In the genomic region with DNA sequence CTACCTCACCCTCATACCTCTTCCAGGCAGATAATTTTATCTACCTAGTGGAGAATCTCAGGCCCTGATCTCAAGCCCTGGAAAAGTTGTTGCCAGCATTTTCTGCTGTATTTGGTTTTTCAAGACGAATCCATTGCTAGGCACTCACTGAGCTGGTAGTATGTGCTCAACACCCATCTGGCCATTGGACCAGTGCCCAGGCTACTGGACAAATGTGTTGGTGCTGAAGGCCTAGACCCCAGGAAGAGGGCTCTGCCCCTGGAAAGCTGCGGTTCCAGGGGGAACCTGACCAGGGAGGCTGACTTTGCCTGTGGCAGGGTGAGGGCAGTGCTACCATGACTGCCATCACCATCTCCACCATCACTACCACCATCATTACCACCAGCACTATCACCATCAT, we compare ENCODE assay signal across 19 cellular contexts.
"Had no signal": no experiment of that assay in that cellular context is flagged by ENCODE, and none has a peak within 500 bp of the region (broad histone marks: within the 10 kb centered on the region; RNA-seq: fewer than 3 reads in every experiment).

No MANE protein-coding gene starts in this region.

- H3K9me3 Mint-ChIP-seq: neural progenitor cell; stimulated activated naive CD8-positive, alpha-beta T cell treated with anti-CD3 and anti-CD28 coated beads, Interleukin-15, Interleukin-2, amounts not matched to agents 100 ng/mL and 50 ng/mL, for 24 hours had no signal

- H3K4me1 Mint-ChIP-seq: naive thymus-derived CD8-positive, alpha-beta T cell had no signal

- H3K4me3 ChIP-seq: coronary artery, heart left ventricle, neural progenitor cell, pancreas, smooth muscle cell, thoracic aorta had no signal

- H3K36me3 Mint-ChIP-seq: naive thymus-derived CD8-positive, alpha-beta T cell; neural progenitor cell; stimulated activated effector memory CD8-positive, alpha-beta T cell treated with anti-CD3 and anti-CD28 coated beads, Interleukin-12 subunit alpha, Interleukin-12 subunit beta, amount 100 ng/mL, for 72 hours had no signal

- H2AFZ ChIP-seq: neural progenitor cell had no signal

- H3K4me2 ChIP-seq: neural progenitor cell, smooth muscle cell had no signal

- H3K27ac Mint-ChIP-seq: naive thymus-derived CD8-positive, alpha-beta T cell; neural progenitor cell; progenitor cell of endocrine pancreas; stimulated activated effector memory CD8-positive, alpha-beta T cell treated with anti-CD3 and anti-CD28 coated beads, Interleukin-12 subunit alpha, Interleukin-12 subunit beta, amount 100 ng/mL, for 72 hours; stimulated activated naive CD8-positive, alpha-beta T cell treated with anti-CD3 and anti-CD28 coated beads, Interleukin-15, Interleukin-2, amounts not matched to agents 100 ng/mL and 50 ng/mL, for 24 hours had no signal

- H3K36me3 ChIP-seq: heart left ventricle, neural progenitor cell, pancreas, thoracic aorta had no signal

- DNase-seq: cerebellar nuclear complex; effector CD8-positive, alpha-beta T cell; hippocampal formation; mammary epithelial cell; naive thymus-derived CD8-positive, alpha-beta T cell; occipital lobe; stimulated activated CD4-positive, alpha-beta T cell treated with anti-CD3 and anti-CD28 coated beads, Interleukin-4, amount 100 ng/mL, for 1 hour; stimulated activated CD8-positive, alpha-beta memory T cell treated with anti-CD3 and anti-CD28 coated beads, Interleukin-4, amount 100 ng/mL, for 48 hours; trophoblast cell had no signal

- H3K4me1 ChIP-seq: pancreas had no signal

- H3K4me3 Mint-ChIP-seq: naive thymus-derived CD8-positive, alpha-beta T cell; neural progenitor cell; stimulated activated effector memory CD8-positive, alpha-beta T cell treated with anti-CD3 and anti-CD28 coated beads, Interleukin-12 subunit alpha, Interleukin-12 subunit beta, amount 100 ng/mL, for 72 hours; stimulated activated naive CD8-positive, alpha-beta T cell treated with anti-CD3 and anti-CD28 coated beads, Interleukin-15, Interleukin-2, amounts not matched to agents 100 ng/mL and 50 ng/mL, for 24 hours had no signal

- H3K27ac ChIP-seq: coronary artery, neural progenitor cell, pancreas, thoracic aorta had no signal

- H3K9ac ChIP-seq: neural progenitor cell had no signal

- FAIRE-seq: frontal cortex, pancreas had no signal

- H3K9me3 ChIP-seq: heart left ventricle, pancreas, thoracic aorta had no signal

- H3K27me3 ChIP-seq: neural progenitor cell, pancreas had no signal

- H3K27me3 Mint-ChIP-seq: stimulated activated naive CD8-positive, alpha-beta T cell treated with anti-CD3 and anti-CD28 coated beads, Interleukin-15, Interleukin-2, amounts not matched to agents 100 ng/mL and 50 ng/mL, for 24 hours had no signal
